Comparison of ENCODE assay signal across 33 cellular contexts in the genomic region with DNA sequence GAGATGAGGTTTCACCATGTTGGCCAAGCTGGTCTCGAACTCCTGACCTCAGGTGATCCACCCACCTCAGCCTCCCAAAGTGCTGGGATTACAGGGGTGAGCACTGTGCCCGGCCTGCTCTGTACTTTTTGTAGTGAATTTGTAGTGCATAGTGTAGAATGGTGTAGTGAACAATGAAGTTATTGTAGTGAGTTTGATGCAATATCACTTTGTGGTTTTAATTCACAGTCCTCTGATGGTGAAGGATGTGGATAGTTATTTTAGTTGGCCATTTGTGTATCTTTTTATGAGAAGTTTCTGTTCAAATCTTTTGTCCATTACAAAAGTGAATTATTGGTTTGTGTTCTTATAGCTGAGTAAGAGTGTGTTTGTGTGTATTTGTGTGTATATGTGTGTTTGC.
"Had no signal": no experiment of that assay in that cellular context is flagged by ENCODE, and none has a peak within 500 bp of the region (broad histone marks: within the 10 kb centered on the region; RNA-seq: fewer than 3 reads in every experiment).

No MANE protein-coding gene starts in this region.

- DNase-seq: activated B cell treated with CpG ODN at 0.5 μM for 24 hours; activated CD4-positive, alpha-beta memory T cell treated with anti-CD3 and anti-CD28 coated beads for 36 hours; activated CD4-positive, alpha-beta T cell treated with anti-CD3 and anti-CD28 coated beads for 4 hours; activated CD4-positive, alpha-beta T cell treated with anti-CD3 and anti-CD28 coated beads, Interleukin-2, amount 10 ng/mL, durations not matched to agents 24 days and 14 days; activated CD4-positive, alpha-beta T cell treated with anti-CD3 and anti-CD28 coated beads, Interleukin-2, amount 50 U/mL, for 1 hour; activated CD4-positive, alpha-beta T cell treated with anti-CD3 and anti-CD28 coated beads, Interleukin-2, amount 50 U/mL, for 4 hours; activated CD4-positive, CD25-positive, alpha-beta regulatory T cell treated with anti-CD3 and anti-CD28 coated beads, Interleukin-2, amount 50 U/mL, for 72 hours; activated CD8-positive, alpha-beta memory T cell treated with anti-CD3 and anti-CD28 coated beads, Interleukin-2, amount 50 U/mL, for 4 hours; activated CD8-positive, alpha-beta T cell treated with anti-CD3 and anti-CD28 coated beads for 36 hours; activated effector memory CD4-positive, alpha-beta T cell treated with anti-CD3 and anti-CD28 coated beads, Interleukin-2, amount 50 U/mL, for 16 hours; activated gamma-delta T cell treated with Interleukin-2 at 50 U/mL for 16 hours; activated naive CD4-positive, alpha-beta T cell; activated naive CD4-positive, alpha-beta T cell treated with anti-CD3 and anti-CD28 coated beads for 36 hours; activated naive CD4-positive, alpha-beta T cell treated with anti-CD3 and anti-CD28 coated beads, Interleukin-2, amount 50 U/mL, for 16 hours; activated naive CD8-positive, alpha-beta T cell treated with anti-CD3 and anti-CD28 coated beads for 36 hours; activated T-cell treated with anti-CD3 and anti-CD28 coated beads for 4 hours; activated T-cell treated with anti-CD3 and anti-CD28 coated beads, Interleukin-2, amount 50 U/mL, for 1 hour; activated T-cell treated with anti-CD3 and anti-CD28 coated beads, Interleukin-2, amount 50 U/mL, for 4 hours; activated T-cell treated with anti-CD3 and anti-CD28 coated beads, Interleukin-2, amount 50 U/mL, for 72 hours; adrenal gland; amniotic stem cell; aorta; body of pancreas; brain microvascular endothelial cell; caudate nucleus; cerebellar nuclear complex; T-helper 17 cell; T-helper 9 cell had no signal

- H3K4me3 Mint-ChIP-seq: activated B cell treated with CpG ODN at 0.5 μM for 24 hours; activated CD4-positive, alpha-beta memory T cell treated with anti-CD3 and anti-CD28 coated beads for 36 hours; activated CD4-positive, alpha-beta T cell treated with anti-CD3 and anti-CD28 coated beads, Interleukin-2, amount 10 ng/mL, durations not matched to agents 24 days and 14 days; activated CD8-positive, alpha-beta T cell treated with anti-CD3 and anti-CD28 coated beads for 36 hours; activated naive CD4-positive, alpha-beta T cell treated with anti-CD3 and anti-CD28 coated beads for 36 hours; activated naive CD8-positive, alpha-beta T cell treated with anti-CD3 and anti-CD28 coated beads for 36 hours; activated T-cell treated with anti-CD3 and anti-CD28 coated beads, Interleukin-2, amount 50 U/mL, for 4 hours; activated T-cell treated with anti-CD3 and anti-CD28 coated beads, Interleukin-2, amount 50 U/mL, for 72 hours; activated T-helper 1 cell treated with anti-CD3 and anti-CD28 coated beads, Interleukin-12 subunit alpha, Interleukin-12 subunit beta, Interleukin-2, Interleukin-4 antibody, amounts not matched to agents 30 ng/mL and 10 ng/mL and 1 ng/mL, durations not matched to agents 14 hours and 24 hours and 36 hours; activated T-helper 17 cell treated with anti-CD3 and anti-CD28 coated beads, Interleukin-2, amount 50 U/mL, for 72 hours; central memory CD8-positive, alpha-beta T cell; T-helper 17 cell; T-helper 2 cell treated with Interferon-gamma antibody and Interleukin-4, amounts not matched to agents 5 μg/mL and 100 μg/mL, for 36 hours had no signal

- H3K27me3 Mint-ChIP-seq: activated B cell treated with CpG ODN at 0.5 μM for 24 hours; activated CD4-positive, alpha-beta memory T cell treated with anti-CD3 and anti-CD28 coated beads for 36 hours; activated T-helper 17 cell treated with anti-CD3 and anti-CD28 coated beads, Interleukin-2, amount 50 U/mL, for 72 hours; central memory CD8-positive, alpha-beta T cell had no signal

- H3K9me3 Mint-ChIP-seq: activated T-helper 1 cell treated with anti-CD3 and anti-CD28 coated beads, Interleukin-12 subunit alpha, Interleukin-12 subunit beta, Interleukin-2, Interleukin-4 antibody, amounts not matched to agents 30 ng/mL and 10 ng/mL and 1 ng/mL, durations not matched to agents 14 hours and 24 hours and 36 hours had no signal

- H3K4me1 Mint-ChIP-seq: activated B cell treated with CpG ODN at 0.5 μM for 24 hours; activated CD4-positive, alpha-beta T cell treated with anti-CD3 and anti-CD28 coated beads, Interleukin-2, amount 10 ng/mL, durations not matched to agents 24 days and 14 days; activated naive CD8-positive, alpha-beta T cell treated with anti-CD3 and anti-CD28 coated beads for 36 hours; activated T-helper 17 cell treated with anti-CD3 and anti-CD28 coated beads, Interleukin-2, amount 50 U/mL, for 72 hours; central memory CD8-positive, alpha-beta T cell; T-helper 17 cell had no signal

- H3K36me3 Mint-ChIP-seq: activated CD4-positive, alpha-beta memory T cell treated with anti-CD3 and anti-CD28 coated beads for 36 hours; activated naive CD4-positive, alpha-beta T cell treated with anti-CD3 and anti-CD28 coated beads, Interleukin-2, amount 50 U/mL, for 72 hours; activated naive CD8-positive, alpha-beta T cell treated with anti-CD3 and anti-CD28 coated beads for 36 hours had no signal

- H3K27ac Mint-ChIP-seq: activated B cell treated with CpG ODN at 0.5 μM for 24 hours; activated CD4-positive, alpha-beta memory T cell treated with anti-CD3 and anti-CD28 coated beads for 36 hours; activated CD4-positive, alpha-beta T cell treated with anti-CD3 and anti-CD28 coated beads, Interleukin-2, amount 10 ng/mL, durations not matched to agents 24 days and 14 days; activated CD8-positive, alpha-beta T cell treated with anti-CD3 and anti-CD28 coated beads for 36 hours; activated naive CD4-positive, alpha-beta T cell treated with anti-CD3 and anti-CD28 coated beads for 36 hours; activated naive CD4-positive, alpha-beta T cell treated with anti-CD3 and anti-CD28 coated beads, Interleukin-2, amount 50 U/mL, for 72 hours; activated naive CD8-positive, alpha-beta T cell treated with anti-CD3 and anti-CD28 coated beads for 36 hours; activated T-cell treated with anti-CD3 and anti-CD28 coated beads, Interleukin-2, amount 50 U/mL, for 72 hours; activated T-helper 1 cell treated with anti-CD3 and anti-CD28 coated beads, Interleukin-12 subunit alpha, Interleukin-12 subunit beta, Interleukin-2, Interleukin-4 antibody, amounts not matched to agents 30 ng/mL and 10 ng/mL and 1 ng/mL, durations not matched to agents 14 hours and 24 hours and 36 hours; activated T-helper 17 cell treated with anti-CD3 and anti-CD28 coated beads, Interleukin-2, amount 50 U/mL, for 72 hours; T-helper 17 cell; T-helper 2 cell treated with Interferon-gamma antibody and Interleukin-4, amounts not matched to agents 5 μg/mL and 100 μg/mL, for 36 hours had no signal
